Comparison of ENCODE assay signal across 27 cellular contexts in the genomic region with DNA sequence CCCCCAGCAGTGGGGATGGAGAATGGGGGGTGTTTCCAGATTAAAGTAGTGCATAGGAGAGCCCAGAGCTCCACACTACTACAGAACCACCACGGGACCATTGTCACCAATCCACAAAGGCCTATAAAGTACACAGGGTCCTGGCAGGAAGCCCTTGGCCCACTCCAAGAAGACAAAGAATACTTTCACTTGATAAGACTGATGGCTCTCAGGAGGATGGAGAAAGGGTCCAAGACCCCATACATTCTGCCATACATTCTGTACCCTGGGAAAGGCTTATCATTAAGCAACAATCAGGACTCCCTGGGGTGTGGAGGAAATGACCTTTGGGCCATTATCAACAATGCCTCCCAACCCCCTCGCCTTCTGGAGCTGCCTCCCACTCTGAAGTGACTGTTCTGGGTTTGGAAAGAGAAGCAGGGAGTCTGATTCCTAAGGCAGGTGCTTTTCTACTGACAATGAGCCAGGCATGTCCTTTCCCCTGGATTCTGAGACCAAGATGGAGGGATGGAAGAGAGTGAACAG.
"Had no signal": no experiment of that assay in that cellular context is flagged by ENCODE, and none has a peak within 500 bp of the region (broad histone marks: within the 10 kb centered on the region; RNA-seq: fewer than 3 reads in every experiment).

No MANE protein-coding gene starts in this region.

- H3K9me3 Mint-ChIP-seq: activated CD4-positive, alpha-beta memory T cell treated with anti-CD3 and anti-CD28 coated beads for 36 hours; activated naive CD4-positive, alpha-beta T cell treated with anti-CD3 and anti-CD28 coated beads for 36 hours; activated naive CD4-positive, alpha-beta T cell treated with anti-CD3 and anti-CD28 coated beads, Interleukin-2, amount 50 U/mL, for 72 hours; activated T-cell treated with anti-CD3 and anti-CD28 coated beads, Interleukin-2, amount 50 U/mL, for 24 hours; activated T-helper 2 cell treated with anti-CD3 and anti-CD28 coated beads, Interferon-gamma antibody, Interleukin-2, Interleukin-4, amounts not matched to agents 10 μg/mL and 5 μg/mL and 100 μg/mL, durations not matched to agents 14 hours and 24 hours and 36 hours; T-cell had no signal

- H3K27ac Mint-ChIP-seq: activated CD4-positive, alpha-beta memory T cell treated with anti-CD3 and anti-CD28 coated beads for 36 hours; activated naive CD4-positive, alpha-beta T cell treated with anti-CD3 and anti-CD28 coated beads for 36 hours; activated naive CD4-positive, alpha-beta T cell treated with anti-CD3 and anti-CD28 coated beads, Interleukin-2, amount 50 U/mL, for 72 hours; activated T-cell treated with anti-CD3 and anti-CD28 coated beads, Interleukin-2, amount 50 U/mL, for 24 hours; activated T-helper 2 cell treated with anti-CD3 and anti-CD28 coated beads, Interferon-gamma antibody, Interleukin-2, Interleukin-4, amounts not matched to agents 10 μg/mL and 5 μg/mL and 100 μg/mL, durations not matched to agents 14 hours and 24 hours and 36 hours; T-cell had no signal

- H3K4me3 Mint-ChIP-seq: activated CD4-positive, alpha-beta memory T cell treated with anti-CD3 and anti-CD28 coated beads for 36 hours; activated naive CD4-positive, alpha-beta T cell treated with anti-CD3 and anti-CD28 coated beads for 36 hours; activated T-cell treated with anti-CD3 and anti-CD28 coated beads, Interleukin-2, amount 50 U/mL, for 24 hours; T-cell had no signal

- H3K27me3 Mint-ChIP-seq: activated T-cell treated with anti-CD3 and anti-CD28 coated beads, Interleukin-2, amount 50 U/mL, for 24 hours; T-cell had no signal

- ATAC-seq: activated naive CD4-positive, alpha-beta T cell treated with anti-CD3 and anti-CD28 coated beads, Interleukin-2, amount 50 U/mL, for 72 hours; body of pancreas; PC-3; SK-N-SH treated with all-trans-retinoic acid at 6 μM for 48 hours; T-cell had no signal

- DNase-seq: activated CD4-positive, alpha-beta memory T cell treated with anti-CD3 and anti-CD28 coated beads for 36 hours; activated CD4-positive, alpha-beta T cell treated with anti-CD3 and anti-CD28 coated beads for 4 hours; activated CD4-positive, alpha-beta T cell treated with anti-CD3 and anti-CD28 coated beads, Interleukin-2, amount 50 U/mL, for 1 hour; activated CD4-positive, CD25-positive, alpha-beta regulatory T cell treated with anti-CD3 and anti-CD28 coated beads, Interleukin-2, amount 50 U/mL, for 72 hours; activated gamma-delta T cell treated with Interleukin-2 at 50 U/mL for 16 hours; activated naive CD4-positive, alpha-beta T cell treated with anti-CD3 and anti-CD28 coated beads for 36 hours; activated T-cell treated with anti-CD3 and anti-CD28 coated beads, Interleukin-2, amount 50 U/mL, for 24 hours; adrenal gland; body of pancreas; Kasumi-1; KG1; MG63; NCI-H1048; NCI-H1436 treated with DMSO at 0.1 percent for 48 hours; NCI-H1694 treated with DMSO at 0.1 percent for 48 hours; NCI-H2029; NCI-H345; NCI-H524 treated with DMSO at 0.1 percent for 48 hours; PC-3; Peyer's patch; RPMI8226; SIG-M5; T-cell; T1000 had no signal

- H3K36me3 Mint-ChIP-seq: activated CD4-positive, alpha-beta memory T cell treated with anti-CD3 and anti-CD28 coated beads for 36 hours; activated naive CD4-positive, alpha-beta T cell treated with anti-CD3 and anti-CD28 coated beads, Interleukin-2, amount 50 U/mL, for 72 hours; T-cell had no signal
